ENCODE assay signal across 16 cellular contexts in the genomic region with DNA sequence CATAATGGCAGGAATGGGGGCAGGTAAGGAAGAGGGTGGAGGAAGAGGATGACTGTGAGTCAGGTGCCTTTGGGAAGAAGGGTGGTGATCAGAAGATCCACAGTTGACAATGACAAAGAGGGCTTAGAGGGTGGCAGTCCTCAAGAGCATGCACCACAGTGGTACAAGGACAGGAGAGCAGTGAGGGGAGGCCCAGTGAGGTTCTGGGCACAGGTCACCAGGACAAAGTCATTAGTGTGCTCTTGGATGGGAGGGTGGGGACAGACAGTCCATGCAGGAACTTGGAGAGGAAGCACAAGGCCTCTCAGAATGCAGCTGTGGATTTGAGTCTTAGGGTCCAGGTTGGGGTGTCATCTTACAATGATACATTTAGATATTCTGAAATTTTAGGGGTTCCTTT.
DNase-seq lines count a peak whose midpoint lies in the region; ATAC-seq and TF ChIP-seq lines count a peak whose summit lies in the region.
"Had no signal": no experiment of that assay in that cellular context is flagged by ENCODE, and none has a peak within 500 bp of the region (broad histone marks: within the 10 kb centered on the region; RNA-seq: fewer than 3 reads in every experiment).

No MANE protein-coding gene starts in this region.

- in situ Hi-C loops in transverse colon (cut with MboI; ENCODE audit: low pct_ligation_motif_present in 1 of 4, low pct_unique_long_range_greater_than_20kb in 1 of 4, low sequenced_read_pairs in 3 of 4): no loop called here

- peak; percentile 19 for TF ChIP-seq POLR2A in transverse colon (IDR thresholded peaks at IDR 0.05)
- TF ChIP-seq POLR2A in prostate gland (IDR thresholded peaks at IDR 0.05): no peak

- TF ChIP-seq CTCF in mesothelial cell of epicardium (IDR thresholded peaks at IDR 0.05; ENCODE audit: unreplicated experiment) (no peak), transverse colon (IDR thresholded peaks at IDR 0.05) (no peak), prostate gland (IDR thresholded peaks at IDR 0.05) (no peak)

- no peak for DNase-seq in activated CD8-positive, alpha-beta memory T cell treated with anti-CD3 and anti-CD28 coated beads, Interleukin-2, amount 10 ng/mL, durations not matched to agents 7 days and 5 days
- no peak for DNase-seq in activated CD8-positive, alpha-beta memory T cell treated with anti-CD3 and anti-CD28 coated beads, Interleukin-2, amount 50 U/mL, for 4 hours
- DNase-seq in mesothelial cell of epicardium (ENCODE audit: low spot score in 2 of 2, unreplicated experiment in 2 of 2): no peak
- no peak for DNase-seq in transverse colon
- no peak for DNase-seq in prostate gland (ENCODE audit: low spot score)
- DNase-seq: ACHN; activated effector memory CD4-positive, alpha-beta T cell treated with Interleukin-2 at 50 U/mL for 16 hours; DMS79 treated with DMSO at 0.1 percent for 48 hours; NCI-H1436 treated with DMSO at 0.1 percent for 48 hours; stimulated activated naive CD4-positive, alpha-beta T cell had no signal

- peaks cover 4% of the 10 kb centered on the region for H3K36me3 Mint-ChIP-seq in activated CD8-positive, alpha-beta memory T cell treated with anti-CD3 and anti-CD28 coated beads, Interleukin-2, amount 10 ng/mL, durations not matched to agents 7 days and 5 days
- no peaks in the 10 kb centered on the region for H3K36me3 Mint-ChIP-seq in activated T-helper 17 cell treated with anti-CD3 and anti-CD28 coated beads, Interleukin-2, amount 50 U/mL, for 72 hours (ENCODE audit: low read depth)
- H3K36me3 Mint-ChIP-seq in mesothelial cell of epicardium: no peaks in the 10 kb centered on the region
- H3K36me3 Mint-ChIP-seq: natural killer cell treated with Interleukin-12 subunit alpha and Interleukin-12 subunit beta and Interleukin-15 and Interleukin-18, amount 100 ng/mL, for 72 hours had no signal

- CTCF ChIA-PET in activated CD8-positive, alpha-beta memory T cell treated with anti-CD3 and anti-CD28 coated beads, Interleukin-2, amount 10 ng/mL, durations not matched to agents 7 days and 5 days (lab: Charles Lee): interaction anchor here (1.1 to 1.3 kb wide), 2 partner anchors 15 to 74 kb away, joined by 3 to 6 read pairs; a partner anchor contains a TSS

- no peak overlapping the region for H3K4me3 Mint-ChIP-seq in activated CD8-positive, alpha-beta memory T cell treated with anti-CD3 and anti-CD28 coated beads, Interleukin-2, amount 10 ng/mL, durations not matched to agents 7 days and 5 days
- H3K4me3 Mint-ChIP-seq in activated T-helper 17 cell treated with anti-CD3 and anti-CD28 coated beads, Interleukin-2, amount 50 U/mL, for 72 hours: peak overlapping the region; percentile 47
- no peak overlapping the region for H3K4me3 Mint-ChIP-seq in mesothelial cell of epicardium
- H3K4me3 Mint-ChIP-seq: natural killer cell treated with Interleukin-12 subunit alpha and Interleukin-12 subunit beta and Interleukin-15 and Interleukin-18, amount 100 ng/mL, for 72 hours had no signal

- H3K4me1 Mint-ChIP-seq in activated CD8-positive, alpha-beta memory T cell treated with anti-CD3 and anti-CD28 coated beads, Interleukin-2, amount 10 ng/mL, durations not matched to agents 7 days and 5 days: peaks cover 49% of the 10 kb centered on the region
- H3K4me1 Mint-ChIP-seq in activated T-helper 17 cell treated with anti-CD3 and anti-CD28 coated beads, Interleukin-2, amount 50 U/mL, for 72 hours: peaks cover 24% of the 10 kb centered on the region
- H3K4me1 Mint-ChIP-seq in mesothelial cell of epicardium: peaks cover 41% of the 10 kb centered on the region

- TF ChIP-seq EP300 in transverse colon (IDR thresholded peaks at IDR 0.05; ENCODE audit: low read depth): no peak

- intact Hi-C loops in transverse colon (cut with DNase I; ENCODE audit: low total_unique reads) (no loop called here), prostate gland (cut with DNase I) (no loop called here)

- H3K27ac Mint-ChIP-seq in activated CD8-positive, alpha-beta memory T cell treated with anti-CD3 and anti-CD28 coated beads, Interleukin-2, amount 10 ng/mL, durations not matched to agents 7 days and 5 days: peak overlapping the region; percentile 2
- peak overlapping the region; percentile 89 for H3K27ac Mint-ChIP-seq in activated T-helper 17 cell treated with anti-CD3 and anti-CD28 coated beads, Interleukin-2, amount 50 U/mL, for 72 hours
- peak overlapping the region; percentile 2 for H3K27ac Mint-ChIP-seq in mesothelial cell of epicardium
- H3K27ac Mint-ChIP-seq: natural killer cell treated with Interleukin-12 subunit alpha and Interleukin-12 subunit beta and Interleukin-15 and Interleukin-18, amount 100 ng/mL, for 72 hours had no signal

- no peaks in the 10 kb centered on the region for H3K9me3 ChIP-seq in transverse colon
- no peaks in the 10 kb centered on the region for H3K9me3 ChIP-seq in prostate gland
- H3K9me3 ChIP-seq: vagina had no signal

- H3K4me3 ChIP-seq in transverse colon (no peak overlapping the region), prostate gland (no peak overlapping the region)
- H3K4me3 ChIP-seq: vagina had no signal

- ATAC-seq in activated CD8-positive, alpha-beta memory T cell treated with anti-CD3 and anti-CD28 coated beads, Interleukin-2, amount 10 ng/mL, durations not matched to agents 7 days and 5 days: no peak
- no peak for ATAC-seq in activated T-helper 17 cell treated with anti-CD3 and anti-CD28 coated beads, Interleukin-2, amount 50 U/mL, for 72 hours (replicated peaks)
- ATAC-seq in HG03442 (IDR thresholded peaks at IDR 0.05; ENCODE audit: unreplicated experiment) (no peak), GM18870 (IDR thresholded peaks at IDR 0.05; ENCODE audit: unreplicated experiment) (no peak)
- ATAC-seq: SK-N-SH treated with all-trans-retinoic acid at 6 μM for 48 hours had no signal

- no peaks in the 10 kb centered on the region for H3K36me3 ChIP-seq in transverse colon
- no peaks in the 10 kb centered on the region for H3K36me3 ChIP-seq in prostate gland
- H3K36me3 ChIP-seq: vagina had no signal

- peaks cover 4% of the 10 kb centered on the region for H3K27me3 Mint-ChIP-seq in activated CD8-positive, alpha-beta memory T cell treated with anti-CD3 and anti-CD28 coated beads, Interleukin-2, amount 10 ng/mL, durations not matched to agents 7 days and 5 days
- H3K27me3 Mint-ChIP-seq in activated T-helper 17 cell treated with anti-CD3 and anti-CD28 coated beads, Interleukin-2, amount 50 U/mL, for 72 hours: no peaks in the 10 kb centered on the region
- no peaks in the 10 kb centered on the region for H3K27me3 Mint-ChIP-seq in mesothelial cell of epicardium (ENCODE audit: low read depth)

- H3K9me3 Mint-ChIP-seq in activated CD8-positive, alpha-beta memory T cell treated with anti-CD3 and anti-CD28 coated beads, Interleukin-2, amount 10 ng/mL, durations not matched to agents 7 days and 5 days (ENCODE audit: low read depth): no peaks in the 10 kb centered on the region
- H3K9me3 Mint-ChIP-seq in activated T-helper 17 cell treated with anti-CD3 and anti-CD28 coated beads, Interleukin-2, amount 50 U/mL, for 72 hours: no peaks in the 10 kb centered on the region
- peaks cover 3% of the 10 kb centered on the region for H3K9me3 Mint-ChIP-seq in mesothelial cell of epicardium
- H3K9me3 Mint-ChIP-seq: natural killer cell treated with Interleukin-12 subunit alpha and Interleukin-12 subunit beta and Interleukin-15 and Interleukin-18, amount 100 ng/mL, for 72 hours had no signal

- peaks cover 7 to 51% (median 23%) of the 10 kb centered on the region in 4 donors for H3K4me1 ChIP-seq in transverse colon
- H3K4me1 ChIP-seq in prostate gland (replicated peaks): no peaks in the 10 kb centered on the region

- H3K27me3 ChIP-seq in transverse colon: no peaks in the 10 kb centered on the region
- no peaks in the 10 kb centered on the region for H3K27me3 ChIP-seq in prostate gland (replicated peaks; ENCODE audit: insufficient read depth)
- H3K27me3 ChIP-seq: vagina had no signal

- H3K27ac ChIP-seq in transverse colon (peak overlapping the region; percentile 66 to 79 (median 73)), prostate gland (no peak overlapping the region)
- H3K27ac ChIP-seq: vagina had no signal

Comparison
In these comparisons a context has a peak if more than half of its experiments do, and no peak if none do; other contexts are left out.
1. H3K27ac Mint-ChIP-seq: peak in every context shown above with its lines; median percentile 89 in activated T-helper 17 cell treated with anti-CD3 and anti-CD28 coated beads, Interleukin-2, amount 50 U/mL, for 72 hours; 2 in activated CD8-positive, alpha-beta memory T cell treated with anti-CD3 and anti-CD28 coated beads, Interleukin-2, amount 10 ng/mL, durations not matched to agents 7 days and 5 days; 2 in mesothelial cell of epicardium.
2. H3K27ac ChIP-seq: peak in transverse colon (4 of 4); none in prostate gland (0 of 2).